Comparison of ENCODE assay signal across 8 cellular contexts in the genomic region with DNA sequence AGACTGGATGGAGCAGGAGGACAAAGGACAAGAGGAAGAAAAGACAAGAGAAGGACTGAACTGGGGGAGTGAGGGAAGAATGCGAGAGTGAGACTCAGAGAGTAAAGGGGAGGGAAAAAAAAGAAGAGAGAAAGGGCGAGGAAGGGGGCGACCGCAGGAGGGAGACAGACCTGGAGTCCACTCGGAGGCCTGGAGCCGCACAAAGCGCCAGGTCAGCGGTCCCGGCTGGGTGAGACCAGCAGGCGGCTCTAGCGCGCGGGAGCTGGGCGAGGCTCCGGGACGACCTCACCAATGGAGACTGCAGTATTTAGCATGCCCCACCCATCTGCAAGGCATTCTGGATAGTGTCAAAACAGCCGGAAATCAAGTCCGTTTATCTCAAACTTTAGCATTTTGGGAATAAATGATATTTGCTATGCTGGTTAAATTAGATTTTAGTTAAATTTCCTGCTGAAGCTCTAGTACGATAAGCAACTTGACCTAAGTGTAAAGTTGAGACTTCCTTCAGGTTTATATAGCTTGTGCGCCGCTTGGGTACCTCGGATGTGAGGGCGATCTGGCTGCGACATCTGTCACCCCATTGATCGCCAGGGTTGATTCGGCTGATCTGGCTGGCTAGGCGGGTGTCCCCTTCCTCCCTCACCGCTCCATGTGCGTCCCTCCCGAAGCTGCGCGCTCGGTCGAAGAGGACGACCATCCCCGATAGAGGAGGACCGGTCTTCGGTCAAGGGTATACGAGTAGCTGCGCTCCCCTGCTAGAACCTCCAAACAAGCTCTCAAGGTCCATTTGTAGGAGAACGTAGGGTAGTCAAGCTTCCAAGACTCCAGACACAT. TPM values are rescaled to one million over a fixed set of nuclear protein-coding genes. Genes with fewer than 3 reads are reported as not detected.
DNase-seq lines count a peak whose midpoint lies in the region; ATAC-seq and TF ChIP-seq lines count a peak whose summit lies in the region.
"Not testable (repeated sequence)": the region's sequence is repeated elsewhere in the genome, so short reads cannot be mapped to it uniquely, and the experiment has no call there.

A gene with protein sequence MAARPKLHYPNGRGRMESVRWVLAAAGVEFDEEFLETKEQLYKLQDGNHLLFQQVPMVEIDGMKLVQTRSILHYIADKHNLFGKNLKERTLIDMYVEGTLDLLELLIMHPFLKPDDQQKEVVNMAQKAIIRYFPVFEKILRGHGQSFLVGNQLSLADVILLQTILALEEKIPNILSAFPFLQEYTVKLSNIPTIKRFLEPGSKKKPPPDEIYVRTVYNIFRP (minus strand): TSS at position 206 of the 834 bp plus-strand sequence. CDS start 1,041 bp downstream, outside the sequence.

- H3K27ac ChIP-seq in SK-N-MC (peak within 1 kb of the TSS; percentile 99), temporal lobe (ENCODE audit: low read depth, low read length) (peak within 1 kb of the TSS; percentile 97)

- TF ChIP-seq CTCF in NB4 (IDR thresholded peaks at IDR 0.05; ENCODE audit: low read depth, low read length): peak; percentile 62

- peak within 1 kb of the TSS; percentile 91 for H3K9ac ChIP-seq in SK-N-MC (ENCODE audit: insufficient read length)

- H3K9me3 Mint-ChIP-seq in activated naive CD4-positive, alpha-beta T cell treated with anti-CD3 and anti-CD28 coated beads, Interleukin-2, amount 50 U/mL, for 72 hours: not testable (repeated sequence)

- DNase-seq in GM04504 (ENCODE audit: low read depth) (peak; percentile 95), NB4 (ENCODE audit: low read depth) (peak; percentile 96), SK-N-MC (ENCODE audit: low read depth, low spot score) (peak; percentile 97), glomerular endothelial cell (ENCODE audit: extremely low read depth, low read depth, low spot score) (peak; percentile 92), occipital lobe (lab: John Stamatoyannopoulos, UW) (peak; percentile 97)
- peak; percentile 85 to 91 for DNase-seq in activated naive CD4-positive, alpha-beta T cell treated with anti-CD3 and anti-CD28 coated beads, Interleukin-2, amount 50 U/mL, for 72 hours (ENCODE audit: low spot score in 2 of 2)

- H3K27ac Mint-ChIP-seq in activated naive CD4-positive, alpha-beta T cell treated with anti-CD3 and anti-CD28 coated beads, Interleukin-2, amount 50 U/mL, for 72 hours: peak within 1 kb of the TSS; percentile 94 to 99

- H3K4me3 ChIP-seq in NB4 (ENCODE audit: low read depth, low read length): peak within 1 kb of the TSS; percentile 68
- peak within 1 kb of the TSS; percentile 91 for H3K4me3 ChIP-seq in SK-N-MC

- ATAC-seq in HG02571 (IDR thresholded peaks at IDR 0.05; ENCODE audit: unreplicated experiment): peak; percentile 97
- peak; percentile 92 to 98 for ATAC-seq in activated naive CD4-positive, alpha-beta T cell treated with anti-CD3 and anti-CD28 coated beads, Interleukin-2, amount 50 U/mL, for 72 hours

- not testable (repeated sequence) for TF ChIP-seq POLR2A in NB4 (IDR thresholded peaks at IDR 0.05; ENCODE audit: extremely low read depth, insufficient read length)

- not testable (repeated sequence) for H3K36me3 Mint-ChIP-seq in activated naive CD4-positive, alpha-beta T cell treated with anti-CD3 and anti-CD28 coated beads, Interleukin-2, amount 50 U/mL, for 72 hours

- H3K9me3 ChIP-seq in SK-N-MC (ENCODE audit: low read depth, low read length): not testable (repeated sequence)

- peaks cover 22% of the 10 kb centered on the region for H3K36me3 ChIP-seq in SK-N-MC (ENCODE audit: insufficient read depth, low read length)

RNA-seq across cellular contexts. Expression of the gene that starts here (rescaled TPM):
- 1 to 10 TPM; 3.0 to 7.9 TPM for total RNA-seq in activated naive CD4-positive, alpha-beta T cell treated with anti-CD3 and anti-CD28 coated beads, Interleukin-2, amount 50 U/mL, for 72 hours
- total RNA-seq in glomerular endothelial cell: 21.8 and 25.3 TPM in 2 replicates
- 145 TPM for total RNA-seq in occipital lobe
- 93.4 TPM for total RNA-seq in temporal lobe

Comparison
In these comparisons a context has a peak if more than half of its experiments do, and no peak if none do; other contexts are left out.
1. Peak in every context shown above with its lines: DNase-seq, ATAC-seq, H3K4me3 ChIP-seq and H3K27ac ChIP-seq.